8 cellular contexts compared by ENCODE assay signal in the genomic region with DNA sequence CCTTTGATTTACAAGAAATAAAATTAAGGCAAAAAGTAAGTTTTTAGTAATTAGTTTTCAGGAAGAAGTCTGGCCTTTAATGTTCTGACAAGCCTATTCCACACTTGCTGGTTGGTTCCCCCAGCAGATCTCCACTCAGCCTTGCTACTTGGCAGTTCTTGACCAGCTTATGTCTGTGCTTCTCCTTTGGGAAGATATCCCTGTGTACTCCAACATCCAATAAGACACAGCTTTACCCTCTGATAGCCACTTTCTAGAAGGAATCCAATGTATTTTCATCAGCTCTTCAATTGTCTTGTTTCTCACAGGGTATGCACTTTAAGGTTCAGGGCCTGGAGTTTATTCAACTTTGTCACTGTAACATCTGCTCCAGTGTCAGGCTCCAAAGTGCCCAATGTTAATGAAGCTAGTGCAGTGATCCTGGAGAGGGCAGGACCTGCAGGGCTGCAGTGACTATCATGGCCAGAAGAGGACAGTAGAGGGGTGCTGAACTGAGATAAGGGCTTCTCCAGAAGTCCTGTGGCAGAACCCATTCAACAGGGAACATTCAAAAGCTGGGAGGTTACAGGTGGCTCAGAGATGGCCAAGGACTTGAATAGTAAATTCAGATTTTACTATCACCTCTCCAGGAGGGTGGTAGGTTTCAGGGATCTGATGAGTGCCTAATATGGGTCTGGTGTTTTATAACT. TPM values are rescaled to one million over a fixed set of nuclear protein-coding genes. Genes with fewer than 3 reads are reported as not detected.
DNase-seq lines count a peak whose midpoint lies in the region; ATAC-seq and TF ChIP-seq lines count a peak whose summit lies in the region.

No MANE protein-coding gene starts in this region.

- peak; percentile 63 for DNase-seq in ELR (ENCODE audit: low read depth)
- peak; percentile 81 for DNase-seq in OCI-M1 (lab: John Stamatoyannopoulos, UW)
- peak; percentile 73 for DNase-seq in activated naive CD4-positive, alpha-beta T cell treated with anti-CD3 and anti-CD28 coated beads, Interleukin-2, amount 10 ng/mL, durations not matched to agents 7 days and 5 days
- DNase-seq in right atrium auricular region (ENCODE audit: low spot score), result no peak
- peak; percentile 2 for DNase-seq in skeletal muscle cell (ENCODE audit: low read depth)
- no peak for DNase-seq in omental fat pad (ENCODE audit: low spot score)

- H3K4me1 ChIP-seq in KMS-11 (ENCODE audit: low read depth, poor library complexity, severe bottlenecking) (no peaks in the 10 kb centered on the region), right atrium auricular region (no peaks in the 10 kb centered on the region)

- no peak overlapping the region for H2AFZ ChIP-seq in KMS-11 (ENCODE audit: low read depth)

- no peak overlapping the region for H3K4me2 ChIP-seq in KMS-11

- TF ChIP-seq CTCF in KMS-11 (conservative IDR thresholded peaks at IDR 0.05; ENCODE audit: low read depth, low read length) (peak; percentile 81), right atrium auricular region (IDR thresholded peaks at IDR 0.05) (peak; percentile 57 to 80), omental fat pad (IDR thresholded peaks at IDR 0.05) (no peak)

- peaks cover 11% of the 10 kb centered on the region for H3K4me1 Mint-ChIP-seq in activated naive CD4-positive, alpha-beta T cell treated with anti-CD3 and anti-CD28 coated beads, Interleukin-2, amount 10 ng/mL, durations not matched to agents 7 days and 5 days

- H3K9me3 Mint-ChIP-seq in activated naive CD4-positive, alpha-beta T cell treated with anti-CD3 and anti-CD28 coated beads, Interleukin-2, amount 10 ng/mL, durations not matched to agents 7 days and 5 days, result no peaks in the 10 kb centered on the region

- H3K27me3 Mint-ChIP-seq in activated naive CD4-positive, alpha-beta T cell treated with anti-CD3 and anti-CD28 coated beads, Interleukin-2, amount 10 ng/mL, durations not matched to agents 7 days and 5 days, result no peaks in the 10 kb centered on the region

- no peak overlapping the region for H3K9ac ChIP-seq in KMS-11

- ATAC-seq in GM21619 (IDR thresholded peaks at IDR 0.05; ENCODE audit: unreplicated experiment) (peak; percentile 87), omental fat pad (ENCODE audit: low FRiP score) (no peak)

- H3K27me3 ChIP-seq in KMS-11 (ENCODE audit: insufficient read depth, low read depth) (no peaks in the 10 kb centered on the region), right atrium auricular region (no peaks in the 10 kb centered on the region)

- no peak overlapping the region for H3K27ac Mint-ChIP-seq in activated naive CD4-positive, alpha-beta T cell treated with anti-CD3 and anti-CD28 coated beads, Interleukin-2, amount 10 ng/mL, durations not matched to agents 7 days and 5 days

- peaks cover 2% of the 10 kb centered on the region for H3K36me3 Mint-ChIP-seq in activated naive CD4-positive, alpha-beta T cell treated with anti-CD3 and anti-CD28 coated beads, Interleukin-2, amount 10 ng/mL, durations not matched to agents 7 days and 5 days

- H3K4me3 ChIP-seq in KMS-11 (IDR thresholded peaks at IDR 0.05; ENCODE audit: insufficient read depth, low read depth, low read length) (no peak overlapping the region), right atrium auricular region (no peak overlapping the region), skeletal muscle cell (ENCODE audit: low read depth, low read length) (no peak overlapping the region)

- H3K36me3 ChIP-seq in KMS-11 (ENCODE audit: insufficient read depth) (no peaks in the 10 kb centered on the region), right atrium auricular region (peaks cover 11% of the 10 kb centered on the region)

- H4K20me1 ChIP-seq in KMS-11 (ENCODE audit: insufficient read depth), result no peaks in the 10 kb centered on the region

- no peaks in the 10 kb centered on the region for H3K79me2 ChIP-seq in KMS-11 (ENCODE audit: insufficient read depth, low read depth)

- H3K4me3 Mint-ChIP-seq in activated naive CD4-positive, alpha-beta T cell treated with anti-CD3 and anti-CD28 coated beads, Interleukin-2, amount 10 ng/mL, durations not matched to agents 7 days and 5 days, result no peak overlapping the region

- CTCF ChIA-PET in activated naive CD4-positive, alpha-beta T cell treated with anti-CD3 and anti-CD28 coated beads, Interleukin-2, amount 10 ng/mL, durations not matched to agents 7 days and 5 days (lab: Charles Lee), result interaction anchor here (0.7 to 5.3 kb wide), 11 partner anchors 23 to 677 kb away, joined by 3 to 41 read pairs (median 3); partner anchors contain the start of genes CCDC175, JKAMP and L3HYPDH

- H3K27ac ChIP-seq in KMS-11, result no peak overlapping the region
- no peak overlapping the region for H3K27ac ChIP-seq in right atrium auricular region

- no peaks in the 10 kb centered on the region for H3K9me3 ChIP-seq in right atrium auricular region

RNA-seq across cellular contexts. Expression of gene JKAMP, which starts 22.9 kb away (rescaled TPM):
- total RNA-seq in right atrium auricular region (10 to 100 TPM; 38.0 to 66.0 TPM), omental fat pad (10 to 100 TPM; 35.7 to 76.6 (median 58.8) TPM)

RNA-seq across cellular contexts. Expression of gene L3HYPDH, which starts 23.0 kb away (rescaled TPM):
- 10 to 100 TPM; 26.5 to 29.8 TPM for total RNA-seq in right atrium auricular region
- 10 to 100 TPM; 54.1 to 79.7 (median 75.6) TPM for total RNA-seq in omental fat pad

RNA-seq across cellular contexts. Expression of gene GPR135, which starts 42.0 kb away (rescaled TPM):
- total RNA-seq in right atrium auricular region (1 to 10 TPM; 4.1 to 5.0 TPM), omental fat pad (1 to 10 TPM; 4.1 to 6.8 (median 5.1) TPM)

Comparison
In these comparisons a context has a peak if more than half of its experiments do, and no peak if none do; other contexts are left out.
1. DNase-seq: peak in ELR (single experiment), OCI-M1 (single experiment), activated naive CD4-positive, alpha-beta T cell treated with anti-CD3 and anti-CD28 coated beads, Interleukin-2, amount 10 ng/mL, durations not matched to agents 7 days and 5 days (single experiment) and skeletal muscle cell (single experiment); none in right atrium auricular region (single experiment) and omental fat pad (single experiment).
2. CTCF ChIP-seq: peak in KMS-11 (single experiment) and right atrium auricular region (2 of 2); none in omental fat pad (0 of 3).